19 cellular contexts compared by ENCODE assay signal in the genomic region with DNA sequence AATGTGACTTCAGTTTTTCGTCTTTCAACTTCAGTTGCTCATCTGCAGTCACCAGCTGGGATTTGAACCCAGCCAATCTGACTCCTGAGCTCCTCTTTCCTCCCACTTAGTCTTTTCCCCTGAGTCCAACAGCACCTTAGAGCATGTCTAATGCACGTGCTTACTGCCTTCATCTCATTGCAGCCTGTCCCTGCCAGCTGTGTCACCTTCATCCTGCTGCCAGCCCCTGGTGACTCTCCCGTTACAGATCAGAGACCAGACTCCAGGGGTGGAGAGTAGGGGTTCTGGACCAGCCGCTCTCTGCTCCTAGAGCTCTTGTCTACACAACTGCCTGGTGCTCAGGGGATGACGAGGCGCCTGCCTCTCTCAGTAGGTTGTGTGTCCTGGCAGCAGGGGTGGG.
A peak's percentile ranks its signal among the peaks of the same experiment; 100 is the strongest.
DNase-seq lines count a peak whose midpoint lies in the region; ATAC-seq and TF ChIP-seq lines count a peak whose summit lies in the region.
"Had no signal": no experiment of that assay in that cellular context is flagged by ENCODE, and none has a peak within 500 bp of the region (broad histone marks: within the 10 kb centered on the region; RNA-seq: fewer than 3 reads in every experiment).

No MANE protein-coding gene starts in this region.

- H3K4me3 ChIP-seq in aorta (ENCODE audit: low read length in 2 of 2) (no peak overlapping the region), suprapubic skin (no peak overlapping the region), adrenal gland (no peak overlapping the region)
- H3K4me3 ChIP-seq: A549, GM12878 had no signal

- no peak for TF ChIP-seq EP300 in suprapubic skin (IDR thresholded peaks at IDR 0.05)

- intact Hi-C loops in posterior vena cava (cut with DNase I): loop anchor here in 1 of 2 donors (10.0 kb wide), 1 partner anchor 176 kb away; no protein-coding TSS in a partner anchor
- intact Hi-C loops in aorta (cut with DNase I): no loop called here
- intact Hi-C loops in adrenal gland (cut with DNase I): no loop called here

- no peak for TF ChIP-seq CTCF in suprapubic skin (IDR thresholded peaks at IDR 0.05)
- TF ChIP-seq CTCF in adrenal gland (IDR thresholded peaks at IDR 0.05): no peak

- H3K27ac ChIP-seq in cingulate gyrus (ENCODE audit: low read depth, low read length): peak overlapping the region; percentile 84
- H3K27ac ChIP-seq in aorta (ENCODE audit: low read depth in 1 of 2, low read length in 2 of 2): no peak overlapping the region
- no peak overlapping the region for H3K27ac ChIP-seq in suprapubic skin
- H3K27ac ChIP-seq in adrenal gland: no peak overlapping the region
- H3K27ac ChIP-seq: A549, KMS-11 had no signal

- H3K27me3 ChIP-seq in aorta (ENCODE audit: control insufficient read depth in 1 of 2, insufficient read depth in 2 of 2, low read length in 1 of 2): no peaks in the 10 kb centered on the region
- H3K27me3 ChIP-seq in suprapubic skin: no peaks in the 10 kb centered on the region
- H3K27me3 ChIP-seq in adrenal gland: no peaks in the 10 kb centered on the region

- no peaks in the 10 kb centered on the region for H3K36me3 ChIP-seq in aorta (ENCODE audit: control insufficient read depth in 1 of 2, insufficient read depth in 2 of 2, low read length in 1 of 2)
- peaks cover 19% of the 10 kb centered on the region for H3K36me3 ChIP-seq in suprapubic skin
- H3K36me3 ChIP-seq in adrenal gland (replicated peaks in 1 of 2): peaks cover 0 to 4% of the 10 kb centered on the region in 2 donors

- H3K9me3 ChIP-seq in aorta (ENCODE audit: control insufficient read depth, low read length) (no peaks in the 10 kb centered on the region), suprapubic skin (no peaks in the 10 kb centered on the region), adrenal gland (replicated peaks in 1 of 3) (no peaks in the 10 kb centered on the region)
- H3K9me3 ChIP-seq: A549 had no signal

- peak; percentile 24 for ATAC-seq in aorta (ENCODE audit: low FRiP score)
- ATAC-seq: A549, GM12878, HepG2, Panc1 had no signal

- H3K4me1 ChIP-seq in aorta (ENCODE audit: control insufficient read depth in 1 of 2, insufficient read depth in 2 of 2, low read length in 2 of 2): no peaks in the 10 kb centered on the region
- peaks cover 4% of the 10 kb centered on the region for H3K4me1 ChIP-seq in suprapubic skin
- peaks cover 5 to 11% of the 10 kb centered on the region in 2 donors for H3K4me1 ChIP-seq in adrenal gland (replicated peaks in 1 of 2)
- H3K4me1 ChIP-seq: A549 had no signal

- TF ChIP-seq POLR2A in suprapubic skin (IDR thresholded peaks at IDR 0.05) (no peak), adrenal gland (IDR thresholded peaks at IDR 0.05) (no peak)

- WGBS in aorta, 2 donors: 85 to 97% methylated on average over 6 of the region's 6 CpGs
- 77% methylated on average over 6 of the region's 6 CpGs for WGBS in suprapubic skin
- 85 to 96% (median 87%) methylated on average over 6 of the region's 6 CpGs for WGBS in adrenal gland, 4 donors

- DNase-seq in NCI-H510A treated with DMSO at 0.1 percent for 48 hours (lab: John Stamatoyannopoulos, UW): peak; percentile 13
- no peak for DNase-seq in NCI-H510A (lab: John Stamatoyannopoulos, UW)
- peak; percentile 29 for DNase-seq in posterior vena cava (ENCODE audit: low spot score)
- peak in 1 of 2 donors; percentile 32 for DNase-seq in aorta
- DNase-seq in suprapubic skin (ENCODE audit: low spot score in 2 of 2): no peak
- DNase-seq in adrenal gland: no peak
- DNase-seq in GM19240 (ENCODE audit: insufficient read length, low spot score): no peak
- DNase-seq: CD4-positive, CD25-positive, alpha-beta regulatory T cell; DMS53; HCEC 1CT; NCI-H1092; NCI-H1930; Right ventricle myocardium superior had no signal

Comparison
In these comparisons a context has a peak if more than half of its experiments do, and no peak if none do; other contexts are left out.
1. DNase-seq: peak in NCI-H510A treated with DMSO at 0.1 percent for 48 hours (single experiment) and posterior vena cava (single experiment); none in NCI-H510A (single experiment), suprapubic skin (0 of 2), adrenal gland (0 of 7) and GM19240 (single experiment).